Comparison of ENCODE assay signal across 1 cellular context in the genomic region with DNA sequence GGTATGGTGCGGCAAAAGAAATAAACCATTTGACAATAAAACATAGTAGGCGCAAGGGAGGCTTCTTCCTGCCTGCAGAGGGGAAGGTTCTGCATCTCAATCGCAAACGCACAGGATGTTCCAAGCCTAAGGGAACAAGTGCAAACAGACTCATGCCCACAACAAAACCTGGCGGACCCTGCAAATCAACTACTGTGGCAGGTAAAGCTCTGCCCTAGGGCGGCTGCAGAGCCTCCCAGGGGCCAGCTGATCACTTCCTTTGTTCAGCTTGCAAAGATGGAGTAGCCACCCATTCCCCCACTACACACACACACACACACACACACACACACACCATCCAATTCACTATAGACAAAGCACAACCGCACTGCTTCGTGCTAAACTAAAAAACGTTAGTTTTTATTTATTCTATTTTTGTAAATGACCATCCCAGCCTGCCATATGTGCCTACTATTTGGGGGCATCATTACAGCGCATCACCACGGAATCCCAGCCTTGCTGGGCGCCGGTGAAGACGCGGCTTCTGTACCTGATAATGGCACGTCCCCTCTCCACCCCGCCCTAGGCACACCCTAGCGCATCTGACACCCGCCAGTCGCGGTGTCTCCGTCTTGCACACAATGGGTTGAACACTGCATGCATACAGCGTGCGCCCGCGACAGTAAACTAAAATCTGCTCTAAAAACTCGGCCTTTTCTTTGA.
TF ChIP-seq lines count a peak whose summit lies in the region.

No MANE protein-coding gene starts in this region.

TF ChIP-seq in endothelial cell of umbilical vein, 7 proteins besides CTCF, POLR2A, EP300 and RAD21 (continued from another document):
- TF ChIP-seq JUN (IDR thresholded peaks at IDR 0.05; ENCODE audit: borderline replicate concordance, insufficient read depth, insufficient read length, low read depth): no peak
- no peak for TF ChIP-seq FOS (IDR thresholded peaks at IDR 0.05; ENCODE audit: borderline replicate concordance, insufficient read depth, low read length)
- TF ChIP-seq EZH2 (IDR thresholded peaks at IDR 0.05; ENCODE audit: borderline replicate concordance, low read depth, low read length, severe bottlenecking): no peak
- no peak for TF ChIP-seq POLR2AphosphoS5 (IDR thresholded peaks at IDR 0.05; ENCODE audit: insufficient read depth, low read depth, low read length)
- TF ChIP-seq MAX (IDR thresholded peaks at IDR 0.05; ENCODE audit: insufficient read depth, insufficient read length): no peak
